ENCODE assay signal across 21 cellular contexts in the genomic region with DNA sequence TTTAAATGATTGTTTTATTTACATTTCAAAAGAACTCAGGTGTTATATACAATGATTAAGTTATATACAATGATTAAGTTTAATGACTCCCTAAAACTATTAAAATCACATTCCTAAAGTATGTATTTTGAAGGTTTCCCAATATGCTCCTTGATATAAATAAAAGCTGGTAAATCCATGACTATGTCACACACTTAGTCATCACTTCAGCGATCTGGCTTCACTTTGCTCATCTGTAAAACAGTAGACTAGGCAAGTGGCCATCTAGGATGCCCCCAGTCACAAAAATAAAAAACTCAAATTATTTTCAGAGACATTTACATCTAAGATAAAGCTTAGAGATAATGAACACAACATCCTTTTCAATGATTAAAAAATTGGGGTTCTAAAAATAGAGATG.
"Had no signal": no experiment of that assay in that cellular context is flagged by ENCODE, and none has a peak within 500 bp of the region (broad histone marks: within the 10 kb centered on the region; RNA-seq: fewer than 3 reads in every experiment).

No MANE protein-coding gene starts in this region.

- H3K9me3 Mint-ChIP-seq: activated naive CD8-positive, alpha-beta T cell treated with anti-CD3 and anti-CD28 coated beads, Interleukin-2, amount 10 ng/mL, durations not matched to agents 7 days and 5 days had no signal

- H3K4me3 Mint-ChIP-seq: activated CD8-positive, alpha-beta T cell treated with anti-CD3 and anti-CD28 coated beads, Interleukin-2, amount 10 ng/mL, durations not matched to agents 7 days and 5 days; activated naive CD8-positive, alpha-beta T cell treated with anti-CD3 and anti-CD28 coated beads, Interleukin-2, amount 10 ng/mL, durations not matched to agents 7 days and 5 days had no signal

- H3K27ac ChIP-seq: breast epithelium, coronary artery had no signal

- H3K4me1 Mint-ChIP-seq: activated naive CD8-positive, alpha-beta T cell treated with anti-CD3 and anti-CD28 coated beads, Interleukin-2, amount 10 ng/mL, durations not matched to agents 7 days and 5 days had no signal

- H3K4me3 ChIP-seq: breast epithelium, coronary artery had no signal

- H3K27me3 ChIP-seq: breast epithelium had no signal

- H3K36me3 ChIP-seq: breast epithelium had no signal

- DNase-seq: activated CD4-positive, alpha-beta T cell treated with anti-CD3 and anti-CD28 coated beads for 48 hours; activated CD4-positive, alpha-beta T cell treated with anti-CD3 and anti-CD28 coated beads, Interleukin-2, amount 50 U/mL, for 4 hours; activated CD8-positive, alpha-beta memory T cell treated with anti-CD3 and anti-CD28 coated beads, Interleukin-2, amount 50 U/mL, for 48 hours; activated CD8-positive, alpha-beta T cell treated with anti-CD3 and anti-CD28 coated beads, Interleukin-2, amount 10 ng/mL, durations not matched to agents 7 days and 5 days; activated naive CD4-positive, alpha-beta T cell treated with anti-CD3 and anti-CD28 coated beads, Interleukin-2, amount 50 U/mL, for 16 hours; activated naive CD8-positive, alpha-beta T cell treated with anti-CD3 and anti-CD28 coated beads, Interleukin-2, amount 10 ng/mL, durations not matched to agents 7 days and 5 days; activated T-cell treated with anti-CD3 and anti-CD28 coated beads, Interleukin-2, amount 50 U/mL, for 1 hour; aorta; central memory CD4-positive, alpha-beta T cell; Karpas-422; NCI-H1105; NCI-H1436 treated with DMSO at 0.1 percent for 48 hours; NCI-H187; NCI-H2081; NCI-H510A treated with DMSO at 0.1 percent for 48 hours; NCI-H69; SIG-M5; SW 1271 had no signal

- FAIRE-seq: RCC 7860 had no signal

- H3K36me3 Mint-ChIP-seq: activated naive CD8-positive, alpha-beta T cell treated with anti-CD3 and anti-CD28 coated beads, Interleukin-2, amount 10 ng/mL, durations not matched to agents 7 days and 5 days had no signal

- H3K4me1 ChIP-seq: breast epithelium had no signal

- H3K27ac Mint-ChIP-seq: activated CD8-positive, alpha-beta T cell treated with anti-CD3 and anti-CD28 coated beads, Interleukin-2, amount 10 ng/mL, durations not matched to agents 7 days and 5 days; activated naive CD8-positive, alpha-beta T cell treated with anti-CD3 and anti-CD28 coated beads, Interleukin-2, amount 10 ng/mL, durations not matched to agents 7 days and 5 days had no signal

- H3K9me3 ChIP-seq: breast epithelium had no signal
